8 cellular contexts compared by ENCODE assay signal in the genomic region with DNA sequence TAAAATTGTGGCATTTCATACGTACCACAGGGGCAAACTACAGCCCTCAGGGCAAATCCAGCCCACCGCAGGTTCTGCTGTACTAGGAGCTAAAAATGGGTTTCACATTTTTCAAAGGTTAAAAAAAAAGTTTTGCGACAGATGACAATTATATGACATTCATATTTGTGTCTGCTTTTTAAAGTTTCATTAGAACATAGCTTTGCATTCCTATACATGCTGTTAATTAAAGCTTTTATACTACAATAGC.
DNase-seq lines count a peak whose midpoint lies in the region; ATAC-seq and TF ChIP-seq lines count a peak whose summit lies in the region.

No MANE protein-coding gene starts in this region.

- H3K4me2 ChIP-seq in SU-DHL-6 (ENCODE audit: low read depth, low read length, poor library complexity, severe bottlenecking): peak overlapping the region; percentile 79

- no peaks in the 10 kb centered on the region for H3K9me3 ChIP-seq in SU-DHL-6 (ENCODE audit: insufficient read depth, low read length)

- ATAC-seq in HG02759 (IDR thresholded peaks at IDR 0.05; ENCODE audit: unreplicated experiment): no peak
- ATAC-seq in GM21576 (IDR thresholded peaks at IDR 0.05; ENCODE audit: unreplicated experiment): no peak

- peaks cover 38% of the 10 kb centered on the region for H3K79me2 ChIP-seq in SU-DHL-6 (ENCODE audit: insufficient read depth, low read length)

- no peaks in the 10 kb centered on the region for H3K36me3 ChIP-seq in GM06990 (ENCODE audit: control insufficient read depth, insufficient read depth, low read length)
- no peaks in the 10 kb centered on the region for H3K36me3 ChIP-seq in SU-DHL-6 (ENCODE audit: low read length)

- peak overlapping the region; percentile 77 for H3K9ac ChIP-seq in SU-DHL-6 (ENCODE audit: low read length)

- DNase-seq in GM06990 (ENCODE audit: extremely low read depth, insufficient read length): no peak
- DNase-seq in fibroblast of mammary gland (ENCODE audit: low read depth): no peak
- no peak for DNase-seq in retinal pigment epithelial cell (ENCODE audit: low read depth)
- DNase-seq in nucleus accumbens (lab: John Stamatoyannopoulos, UW): no peak
- no peak for DNase-seq in HK-2 (ENCODE audit: unreplicated experiment)

- no peak for TF ChIP-seq CTCF in GM06990 (IDR thresholded peaks at IDR 0.05; ENCODE audit: insufficient read depth, low read length, poor library complexity, severe bottlenecking)
- no peak for TF ChIP-seq CTCF in SU-DHL-6 (IDR thresholded peaks at IDR 0.05; ENCODE audit: insufficient read depth, low read length, poor library complexity, severe bottlenecking)
- TF ChIP-seq CTCF in fibroblast of mammary gland (conservative IDR thresholded peaks at IDR 0.05; ENCODE audit: control insufficient read depth, insufficient read depth, low read depth, low read length): no peak
- TF ChIP-seq CTCF in retinal pigment epithelial cell (conservative IDR thresholded peaks at IDR 0.05; ENCODE audit: low read depth, low read length): no peak

- peak overlapping the region; percentile 78 for H3K4me3 ChIP-seq in GM06990 (replicated peaks; ENCODE audit: low read depth, low read length)
- peak overlapping the region; percentile 64 for H3K4me3 ChIP-seq in SU-DHL-6 (ENCODE audit: insufficient read depth, low read length, poor library complexity, severe bottlenecking)
- peak overlapping the region; percentile 78 for H3K4me3 ChIP-seq in fibroblast of mammary gland (ENCODE audit: control insufficient read depth, low read depth, low read length)
- peak overlapping the region; percentile 95 for H3K4me3 ChIP-seq in retinal pigment epithelial cell (ENCODE audit: low read length)

- H3K9me2 ChIP-seq in SU-DHL-6 (replicated peaks; ENCODE audit: insufficient read depth, low read length): no peaks in the 10 kb centered on the region

- no peaks in the 10 kb centered on the region for H4K20me1 ChIP-seq in SU-DHL-6 (ENCODE audit: low read depth, low read length)

- H3F3A ChIP-seq in SU-DHL-6 (ENCODE audit: insufficient read depth): peaks cover 16% of the 10 kb centered on the region; the same call in 1 of the 2 replicates

- H3K27me3 ChIP-seq in GM06990 (replicated peaks; ENCODE audit: control insufficient read depth, insufficient read depth, low read length): no peaks in the 10 kb centered on the region
- H3K27me3 ChIP-seq in SU-DHL-6 (ENCODE audit: low read length): no peaks in the 10 kb centered on the region

- peak overlapping the region; percentile 53 for H2AFZ ChIP-seq in SU-DHL-6 (ENCODE audit: low read depth, low read length, severe bottlenecking)

- peak overlapping the region; percentile 79 for H3K27ac ChIP-seq in SU-DHL-6 (ENCODE audit: low read depth, low read length)
